ENCODE assay signal across 1 cellular context in the genomic region with DNA sequence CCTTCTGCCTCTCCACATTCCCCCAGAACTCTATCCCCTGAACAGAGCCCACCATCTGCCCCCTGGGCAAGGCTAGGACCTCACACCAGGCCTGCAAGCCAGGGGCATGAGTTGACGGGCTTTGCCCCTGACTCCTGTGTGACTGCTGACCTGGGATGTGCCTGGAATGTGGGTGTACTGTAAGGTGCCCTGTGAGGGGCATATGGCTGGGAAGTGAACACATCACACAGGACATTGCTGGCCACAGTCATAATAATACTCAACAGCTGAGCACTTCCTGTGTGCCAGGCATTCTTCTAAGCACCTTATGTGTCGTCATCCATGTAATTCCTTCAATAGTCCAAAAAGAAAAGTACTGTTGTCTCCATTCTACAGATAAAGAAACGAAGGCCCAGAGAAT.
TF ChIP-seq lines count a peak whose summit lies in the region.

No MANE protein-coding gene starts in this region.

TF ChIP-seq in GM23338, 12 proteins besides CTCF, POLR2A, EP300 and RAD21:
- TF ChIP-seq JUNB (IDR thresholded peaks at IDR 0.05; ENCODE audit: unreplicated experiment) (no peak), ZNF331 (CRISPR knock-in tag; IDR thresholded peaks at IDR 0.05; ENCODE audit: low read depth) (no peak), ZNF114 (CRISPR knock-in tag; IDR thresholded peaks at IDR 0.05) (no peak), NANOG (IDR thresholded peaks at IDR 0.05; ENCODE audit: borderline replicate concordance) (no peak), POLR2AphosphoS5 (IDR thresholded peaks at IDR 0.05; ENCODE audit: low read depth) (no peak), ETS1 (IDR thresholded peaks at IDR 0.05) (no peak), EZH2phosphoT487 (IDR thresholded peaks at IDR 0.05; ENCODE audit: unreplicated experiment) (no peak), CREB1 (CRISPR knock-in tag; IDR thresholded peaks at IDR 0.05; ENCODE audit: low read depth) (no peak), STAT1 (IDR thresholded peaks at IDR 0.05; ENCODE audit: unreplicated experiment) (no peak), EZH2 (IDR thresholded peaks at IDR 0.05; ENCODE audit: low read depth, unreplicated experiment) (no peak)
- TF ChIP-seq, protein P1, sequence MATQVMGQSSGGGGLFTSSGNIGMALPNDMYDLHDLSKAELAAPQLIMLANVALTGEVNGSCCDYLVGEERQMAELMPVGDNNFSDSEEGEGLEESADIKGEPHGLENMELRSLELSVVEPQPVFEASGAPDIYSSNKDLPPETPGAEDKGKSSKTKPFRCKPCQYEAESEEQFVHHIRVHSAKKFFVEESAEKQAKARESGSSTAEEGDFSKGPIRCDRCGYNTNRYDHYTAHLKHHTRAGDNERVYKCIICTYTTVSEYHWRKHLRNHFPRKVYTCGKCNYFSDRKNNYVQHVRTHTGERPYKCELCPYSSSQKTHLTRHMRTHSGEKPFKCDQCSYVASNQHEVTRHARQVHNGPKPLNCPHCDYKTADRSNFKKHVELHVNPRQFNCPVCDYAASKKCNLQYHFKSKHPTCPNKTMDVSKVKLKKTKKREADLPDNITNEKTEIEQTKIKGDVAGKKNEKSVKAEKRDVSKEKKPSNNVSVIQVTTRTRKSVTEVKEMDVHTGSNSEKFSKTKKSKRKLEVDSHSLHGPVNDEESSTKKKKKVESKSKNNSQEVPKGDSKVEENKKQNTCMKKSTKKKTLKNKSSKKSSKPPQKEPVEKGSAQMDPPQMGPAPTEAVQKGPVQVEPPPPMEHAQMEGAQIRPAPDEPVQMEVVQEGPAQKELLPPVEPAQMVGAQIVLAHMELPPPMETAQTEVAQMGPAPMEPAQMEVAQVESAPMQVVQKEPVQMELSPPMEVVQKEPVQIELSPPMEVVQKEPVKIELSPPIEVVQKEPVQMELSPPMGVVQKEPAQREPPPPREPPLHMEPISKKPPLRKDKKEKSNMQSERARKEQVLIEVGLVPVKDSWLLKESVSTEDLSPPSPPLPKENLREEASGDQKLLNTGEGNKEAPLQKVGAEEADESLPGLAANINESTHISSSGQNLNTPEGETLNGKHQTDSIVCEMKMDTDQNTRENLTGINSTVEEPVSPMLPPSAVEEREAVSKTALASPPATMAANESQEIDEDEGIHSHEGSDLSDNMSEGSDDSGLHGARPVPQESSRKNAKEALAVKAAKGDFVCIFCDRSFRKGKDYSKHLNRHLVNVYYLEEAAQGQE (IDR thresholded peaks at IDR 0.05; ENCODE audit: unreplicated experiment) = no peak
- TF ChIP-seq, protein P2, sequence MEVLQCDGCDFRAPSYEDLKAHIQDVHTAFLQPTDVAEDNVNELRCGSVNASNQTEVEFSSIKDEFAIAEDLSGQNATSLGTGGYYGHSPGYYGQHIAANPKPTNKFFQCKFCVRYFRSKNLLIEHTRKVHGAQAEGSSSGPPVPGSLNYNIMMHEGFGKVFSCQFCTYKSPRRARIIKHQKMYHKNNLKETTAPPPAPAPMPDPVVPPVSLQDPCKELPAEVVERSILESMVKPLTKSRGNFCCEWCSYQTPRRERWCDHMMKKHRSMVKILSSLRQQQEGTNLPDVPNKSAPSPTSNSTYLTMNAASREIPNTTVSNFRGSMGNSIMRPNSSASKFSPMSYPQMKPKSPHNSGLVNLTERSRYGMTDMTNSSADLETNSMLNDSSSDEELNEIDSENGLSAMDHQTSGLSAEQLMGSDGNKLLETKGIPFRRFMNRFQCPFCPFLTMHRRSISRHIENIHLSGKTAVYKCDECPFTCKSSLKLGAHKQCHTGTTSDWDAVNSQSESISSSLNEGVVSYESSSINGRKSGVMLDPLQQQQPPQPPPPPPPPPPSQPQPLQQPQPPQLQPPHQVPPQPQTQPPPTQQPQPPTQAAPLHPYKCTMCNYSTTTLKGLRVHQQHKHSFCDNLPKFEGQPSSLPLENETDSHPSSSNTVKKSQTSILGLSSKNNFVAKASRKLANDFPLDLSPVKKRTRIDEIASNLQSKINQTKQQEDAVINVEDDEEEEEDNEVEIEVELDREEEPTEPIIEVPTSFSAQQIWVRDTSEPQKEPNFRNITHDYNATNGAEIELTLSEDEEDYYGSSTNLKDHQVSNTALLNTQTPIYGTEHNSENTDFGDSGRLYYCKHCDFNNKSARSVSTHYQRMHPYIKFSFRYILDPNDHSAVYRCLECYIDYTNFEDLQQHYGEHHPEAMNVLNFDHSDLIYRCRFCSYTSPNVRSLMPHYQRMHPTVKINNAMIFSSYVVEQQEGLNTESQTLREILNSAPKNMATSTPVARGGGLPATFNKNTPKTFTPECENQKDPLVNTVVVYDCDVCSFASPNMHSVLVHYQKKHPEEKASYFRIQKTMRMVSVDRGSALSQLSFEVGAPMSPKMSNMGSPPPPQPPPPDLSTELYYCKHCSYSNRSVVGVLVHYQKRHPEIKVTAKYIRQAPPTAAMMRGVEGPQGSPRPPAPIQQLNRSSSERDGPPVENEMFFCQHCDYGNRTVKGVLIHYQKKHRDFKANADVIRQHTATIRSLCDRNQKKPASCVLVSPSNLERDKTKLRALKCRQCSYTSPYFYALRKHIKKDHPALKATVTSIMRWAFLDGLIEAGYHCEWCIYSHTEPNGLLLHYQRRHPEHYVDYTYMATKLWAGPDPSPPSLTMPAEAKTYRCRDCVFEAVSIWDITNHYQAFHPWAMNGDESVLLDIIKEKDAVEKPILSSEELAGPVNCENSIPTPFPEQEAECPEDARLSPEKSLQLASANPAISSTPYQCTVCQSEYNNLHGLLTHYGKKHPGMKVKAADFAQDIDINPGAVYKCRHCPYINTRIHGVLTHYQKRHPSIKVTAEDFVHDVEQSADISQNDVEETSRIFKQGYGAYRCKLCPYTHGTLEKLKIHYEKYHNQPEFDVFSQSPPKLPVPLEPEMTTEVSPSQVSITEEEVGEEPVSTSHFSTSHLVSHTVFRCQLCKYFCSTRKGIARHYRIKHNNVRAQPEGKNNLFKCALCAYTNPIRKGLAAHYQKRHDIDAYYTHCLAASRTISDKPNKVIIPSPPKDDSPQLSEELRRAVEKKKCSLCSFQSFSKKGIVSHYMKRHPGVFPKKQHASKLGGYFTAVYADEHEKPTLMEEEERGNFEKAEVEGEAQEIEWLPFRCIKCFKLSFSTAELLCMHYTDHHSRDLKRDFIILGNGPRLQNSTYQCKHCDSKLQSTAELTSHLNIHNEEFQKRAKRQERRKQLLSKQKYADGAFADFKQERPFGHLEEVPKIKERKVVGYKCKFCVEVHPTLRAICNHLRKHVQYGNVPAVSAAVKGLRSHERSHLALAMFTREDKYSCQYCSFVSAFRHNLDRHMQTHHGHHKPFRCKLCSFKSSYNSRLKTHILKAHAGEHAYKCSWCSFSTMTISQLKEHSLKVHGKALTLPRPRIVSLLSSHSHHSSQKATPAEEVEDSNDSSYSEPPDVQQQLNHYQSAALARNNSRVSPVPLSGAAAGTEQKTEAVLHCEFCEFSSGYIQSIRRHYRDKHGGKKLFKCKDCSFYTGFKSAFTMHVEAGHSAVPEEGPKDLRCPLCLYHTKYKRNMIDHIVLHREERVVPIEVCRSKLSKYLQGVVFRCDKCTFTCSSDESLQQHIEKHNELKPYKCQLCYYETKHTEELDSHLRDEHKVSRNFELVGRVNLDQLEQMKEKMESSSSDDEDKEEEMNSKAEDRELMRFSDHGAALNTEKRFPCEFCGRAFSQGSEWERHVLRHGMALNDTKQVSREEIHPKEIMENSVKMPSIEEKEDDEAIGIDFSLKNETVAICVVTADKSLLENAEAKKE (CRISPR knock-in tag; IDR thresholded peaks at IDR 0.05) = no peak
